21 cellular contexts compared by ENCODE assay signal in genomic region chr14:102264775-102265174, GRCh38. TPM values are rescaled to one million over a fixed set of nuclear protein-coding genes. Genes with fewer than 3 reads are reported as not detected.
DNase-seq lines count a peak whose midpoint lies in the region; ATAC-seq and TF ChIP-seq lines count a peak whose summit lies in the region.
"Had no signal": no experiment of that assay in that cellular context is flagged by ENCODE, and none has a peak within 500 bp of the region (broad histone marks: within the 10 kb centered on the region; RNA-seq: fewer than 3 reads in every experiment).

No MANE protein-coding gene starts in this region.

- no peak for ATAC-seq in HG02870 (IDR thresholded peaks at IDR 0.05; ENCODE audit: unreplicated experiment)
- ATAC-seq: activated T-cell treated with anti-CD3 and anti-CD28 coated beads, Interleukin-2, amount 50 U/mL, for 4 hours; left colon; psoas muscle; T-helper 17 cell had no signal

- no peak for TF ChIP-seq CTCF in adrenal gland (IDR thresholded peaks at IDR 0.05)
- no peak for TF ChIP-seq CTCF in cardiac muscle cell (IDR thresholded peaks at IDR 0.05; ENCODE audit: low read depth, low read length)
- no peak for TF ChIP-seq CTCF in mesothelial cell of epicardium (IDR thresholded peaks at IDR 0.05; ENCODE audit: unreplicated experiment)

- H3K36me3 ChIP-seq in ACC112 (ENCODE audit: insufficient read depth, low read length) (peaks cover 2% of the 10 kb centered on the region), adrenal gland (replicated peaks in 1 of 2) (no peaks in the 10 kb centered on the region), cardiac muscle cell (no peaks in the 10 kb centered on the region)

- no peak for TF ChIP-seq POLR2A in adrenal gland (IDR thresholded peaks at IDR 0.05)

- intact Hi-C loops in adrenal gland (cut with DNase I) (no loop called here), posterior vena cava (cut with DNase I) (no loop called here)

- no peaks in the 10 kb centered on the region for H3K36me3 Mint-ChIP-seq in mesothelial cell of epicardium
- H3K36me3 Mint-ChIP-seq: naive B cell had no signal

- H3K27ac ChIP-seq in ACC112 (ENCODE audit: low read depth, low read length) (peak overlapping the region; percentile 76), adrenal gland (peak overlapping the region in 4 of 5 donors; percentile 4 to 84 (median 62)), cardiac muscle cell (peak overlapping the region; percentile 89)
- H3K27ac ChIP-seq: psoas muscle had no signal

- peak overlapping the region; percentile 62 for H2AFZ ChIP-seq in ACC112 (ENCODE audit: low read length, unreplicated experiment)

- peaks cover 20% of the 10 kb centered on the region for H3K4me1 Mint-ChIP-seq in mesothelial cell of epicardium
- H3K4me1 Mint-ChIP-seq: activated CD4-positive, alpha-beta memory T cell treated with anti-CD3 and anti-CD28 coated beads, Interleukin-2, amount 10 ng/mL, durations not matched to agents 7 days and 5 days; naive B cell; T-helper 17 cell had no signal

- H3K79me2 ChIP-seq in ACC112 (ENCODE audit: control insufficient read depth, insufficient read depth, low read length, unreplicated experiment) = peaks cover 6% of the 10 kb centered on the region

- 54 to 64% (median 61%) methylated on average over 4 of the region's 4 CpGs for WGBS in adrenal gland, 4 donors

- peak overlapping the region; percentile 6; the same call in 1 of the 2 replicates for H3K4me3 ChIP-seq in ACC112 (ENCODE audit: low read depth, low read length)
- H3K4me3 ChIP-seq in adrenal gland = no peak overlapping the region
- no peak overlapping the region for H3K4me3 ChIP-seq in cardiac muscle cell
- H3K4me3 ChIP-seq: A549, psoas muscle had no signal

- H3K27me3 ChIP-seq in ACC112 (ENCODE audit: insufficient read depth, low read length) = no peaks in the 10 kb centered on the region
- no peaks in the 10 kb centered on the region for H3K27me3 ChIP-seq in adrenal gland
- no peaks in the 10 kb centered on the region for H3K27me3 ChIP-seq in cardiac muscle cell

- DNase-seq in adrenal gland (peak in 6 of 7 donors; percentile 41 to 80 (median 69)), cardiac muscle cell (ENCODE audit: low read depth in 1 of 2, low spot score in 1 of 2) (peak; percentile 55 to 61), mesothelial cell of epicardium (ENCODE audit: low spot score in 2 of 2, unreplicated experiment in 2 of 2) (no peak), posterior vena cava (ENCODE audit: low spot score) (no peak), H4 (ENCODE audit: low spot score) (no peak), NOMO-1 (lab: John Stamatoyannopoulos, UW; ENCODE audit: unreplicated experiment in 2 of 2) (no peak)
- DNase-seq: activated CD4-positive, alpha-beta memory T cell treated with anti-CD3 and anti-CD28 coated beads, Interleukin-2, amount 10 ng/mL, durations not matched to agents 7 days and 5 days; activated T-cell treated with anti-CD3 and anti-CD28 coated beads, Interleukin-2, amount 50 U/mL, for 4 hours; caudate nucleus; effector CD4-positive, alpha-beta T cell; left colon; naive B cell; NCI-H187; psoas muscle; SHP77; stimulated activated naive CD4-positive, alpha-beta T cell treated with Interleukin-2 at 50 U/mL for 16 hours; T-helper 17 cell had no signal

- no peak overlapping the region for H3K4me3 Mint-ChIP-seq in mesothelial cell of epicardium
- H3K4me3 Mint-ChIP-seq: activated CD4-positive, alpha-beta memory T cell treated with anti-CD3 and anti-CD28 coated beads, Interleukin-2, amount 10 ng/mL, durations not matched to agents 7 days and 5 days; activated naive CD8-positive, alpha-beta T cell; activated T-cell treated with anti-CD3 and anti-CD28 coated beads, Interleukin-2, amount 50 U/mL, for 4 hours; naive B cell; T-helper 17 cell had no signal

- no peaks in the 10 kb centered on the region for H3K9me3 Mint-ChIP-seq in mesothelial cell of epicardium
- H3K9me3 Mint-ChIP-seq: activated CD4-positive, alpha-beta memory T cell treated with anti-CD3 and anti-CD28 coated beads, Interleukin-2, amount 10 ng/mL, durations not matched to agents 7 days and 5 days; activated T-cell treated with anti-CD3 and anti-CD28 coated beads, Interleukin-2, amount 50 U/mL, for 4 hours; naive B cell had no signal

- no peaks in the 10 kb centered on the region for H3K27me3 Mint-ChIP-seq in mesothelial cell of epicardium (ENCODE audit: low read depth)
- H3K27me3 Mint-ChIP-seq: activated CD4-positive, alpha-beta memory T cell treated with anti-CD3 and anti-CD28 coated beads, Interleukin-2, amount 10 ng/mL, durations not matched to agents 7 days and 5 days; activated naive CD8-positive, alpha-beta T cell; naive B cell; T-helper 17 cell had no signal

- peak overlapping the region; percentile 77 for H3K27ac Mint-ChIP-seq in mesothelial cell of epicardium
- H3K27ac Mint-ChIP-seq: activated CD4-positive, alpha-beta memory T cell treated with anti-CD3 and anti-CD28 coated beads, Interleukin-2, amount 10 ng/mL, durations not matched to agents 7 days and 5 days; activated naive CD8-positive, alpha-beta T cell; naive B cell; T-helper 17 cell had no signal

- H3K4me1 ChIP-seq in ACC112 (ENCODE audit: control insufficient read depth, insufficient read depth, low read length, unreplicated experiment) (peaks cover 25% of the 10 kb centered on the region), adrenal gland (replicated peaks in 1 of 2) (peaks cover 0 to 17% of the 10 kb centered on the region in 2 donors), cardiac muscle cell (ENCODE audit: low read depth) (peaks cover 20% of the 10 kb centered on the region)
- H3K4me1 ChIP-seq: psoas muscle had no signal

- H3K9me3 ChIP-seq in adrenal gland (replicated peaks in 1 of 3) (no peaks in the 10 kb centered on the region), cardiac muscle cell (ENCODE audit: low read depth) (no peaks in the 10 kb centered on the region)
- H3K9me3 ChIP-seq: A549, psoas muscle had no signal

RNA-seq across cellular contexts. Expression of gene MOK, which starts 40.2 kb away (rescaled TPM):
- 10 to 100 TPM; 10.1 to 33.1 (median 16.4) TPM for total RNA-seq in adrenal gland
- 10 to 100 TPM; 15.4 to 54.4 (median 38.5) TPM for polyA plus RNA-seq in adrenal gland
- 29.7 and 31.7 TPM in 2 replicates for total RNA-seq in cardiac muscle cell
- 19.2 and 28.1 TPM in 2 replicates for polyA plus RNA-seq in cardiac muscle cell
- total RNA-seq in mesothelial cell of epicardium = 33.7 to 37.2 TPM (median 34.9 TPM) in 3 replicates
- 10 to 100 TPM in 1 of 2 donors, 1 to 10 TPM in 1; 8.4 to 10.0 TPM for total RNA-seq in posterior vena cava
- total RNA-seq in H4 (2014; rRNA removed; shearing (Covaris generic)) = 1.6 and 2.0 TPM in 2 replicates

RNA-seq across cellular contexts. Expression of gene ZNF839, which starts 54.8 kb away (rescaled TPM):
- total RNA-seq in adrenal gland = 10 to 100 TPM in 6 of 8 donors, 1 to 10 TPM in 2; 7.4 to 23.1 (median 14.1) TPM
- polyA plus RNA-seq in adrenal gland = 10 to 100 TPM in 2 of 3 donors, 1 to 10 TPM in 1; 7.8 to 28.2 (median 27.6) TPM
- 15.6 and 16.9 TPM in 2 replicates for total RNA-seq in cardiac muscle cell
- polyA plus RNA-seq in cardiac muscle cell = 16.1 TPM in 2 replicates
- total RNA-seq in mesothelial cell of epicardium = 17.0 to 20.1 TPM (median 19.2 TPM) in 3 replicates
- total RNA-seq in posterior vena cava = 1 to 10 TPM; 5.0 to 6.6 TPM
- total RNA-seq in H4 (2014; rRNA removed; shearing (Covaris generic)) = 2.7 and 5.0 TPM in 2 replicates

Comparison
In these comparisons a context has a peak if more than half of its experiments do, and no peak if none do; other contexts are left out.
1. DNase-seq: peak in adrenal gland (6 of 7) and cardiac muscle cell (2 of 2); none in mesothelial cell of epicardium (0 of 2), posterior vena cava (single experiment), H4 (single experiment) and NOMO-1 (0 of 2).
2. Peak in every context shown above with its lines, with median percentiles within 50 percentile points of each other: H3K27ac ChIP-seq.